In the genomic region with DNA sequence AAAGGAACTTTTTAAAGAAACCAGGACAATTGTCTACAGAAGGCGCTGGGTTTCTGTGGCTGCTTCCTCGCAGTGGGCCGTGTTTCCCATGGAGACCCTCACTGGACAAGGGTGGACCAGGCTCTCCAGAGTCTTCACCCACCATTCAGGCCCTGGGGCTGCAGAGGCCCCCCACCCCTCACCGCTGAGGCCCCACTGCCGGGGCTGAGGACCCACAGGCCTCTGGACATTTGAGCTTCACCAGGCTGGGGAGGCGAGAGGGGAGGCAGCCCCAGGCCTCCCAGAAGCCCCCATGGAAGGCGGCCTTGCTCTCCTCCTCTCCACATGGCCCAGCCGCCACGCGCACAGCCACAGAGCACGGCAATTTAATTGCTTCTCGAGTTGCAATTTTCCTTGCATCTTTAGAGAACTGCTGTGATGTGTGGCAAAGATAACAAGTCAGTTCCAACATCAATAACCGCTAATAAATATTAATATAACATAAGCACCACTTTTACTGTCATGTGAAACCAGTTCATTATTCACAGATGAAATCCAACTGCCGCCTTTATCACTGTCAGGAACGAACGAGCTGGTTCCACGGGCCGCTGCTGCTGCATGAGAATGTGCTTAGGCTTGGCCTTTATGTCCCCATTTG, we compare ENCODE assay signal across 22 cellular contexts.
A peak's percentile ranks its signal among the peaks of the same experiment; 100 is the strongest.
DNase-seq lines count a peak whose midpoint lies in the region; ATAC-seq, FAIRE-seq and TF ChIP-seq lines count a peak whose summit lies in the region.
"Had no signal": no experiment of that assay in that cellular context is flagged by ENCODE, and none has a peak within 500 bp of the region (broad histone marks: within the 10 kb centered on the region; RNA-seq: fewer than 3 reads in every experiment).

No MANE protein-coding gene starts in this region.

- CTCF ChIA-PET in WTC11 (lab: Charles Lee) = no interaction called here

- H3K4me1 Mint-ChIP-seq in WTC11 (peaks cover 17% of the 10 kb centered on the region), nephron progenitor cell (peaks cover 69% of the 10 kb centered on the region)
- H3K4me1 Mint-ChIP-seq: IgD-negative memory B cell had no signal

- H3K4me1 ChIP-seq in heart right ventricle (peaks cover 0 to 12% (median 3%) of the 10 kb centered on the region in 9 donors), aorta (ENCODE audit: control insufficient read depth in 1 of 2, insufficient read depth in 2 of 2, low read length in 2 of 2) (no peaks in the 10 kb centered on the region)
- H3K4me1 ChIP-seq: A549 had no signal

- H3K27ac ChIP-seq in heart right ventricle = no peak overlapping the region
- H3K27ac ChIP-seq in aorta (ENCODE audit: low read depth in 1 of 2, low read length in 2 of 2) = no peak overlapping the region
- H3K27ac ChIP-seq: A549, BLaER1 had no signal

- H3K4me3 Mint-ChIP-seq in WTC11 (no peak overlapping the region), nephron progenitor cell (no peak overlapping the region)
- H3K4me3 Mint-ChIP-seq: CD4-positive, alpha-beta memory T cell; IgD-negative memory B cell had no signal

- H3K9me3 ChIP-seq in heart right ventricle = peaks cover 0 to 16% (median 0%) of the 10 kb centered on the region in 11 donors
- peaks cover 2% of the 10 kb centered on the region for H3K9me3 ChIP-seq in aorta (ENCODE audit: control insufficient read depth, low read length)
- H3K9me3 ChIP-seq: A549 had no signal

- DNase-seq in left ventricle myocardium superior (peak; percentile 7), heart right ventricle (no peak), WTC11 (ENCODE audit: low spot score) (no peak), nephron progenitor cell (no peak), aorta (peak; percentile 28 to 51), D721Med (ENCODE audit: insufficient read length, low spot score) (no peak)
- DNase-seq: Calu3; CD4-positive, alpha-beta memory T cell; DMS53; Karpas-422; NCI-H1048; NCI-H1436; NCI-H1930; NCI-H2227 treated with DMSO at 0.1 percent for 48 hours; NCI-H510A treated with DMSO at 0.1 percent for 48 hours; NCI-H82; SIG-M5 had no signal

- TF ChIP-seq CTCF in heart right ventricle (IDR thresholded peaks at IDR 0.05) (no peak), WTC11 (IDR thresholded peaks at IDR 0.05) (no peak), nephron progenitor cell (IDR thresholded peaks at IDR 0.05) (no peak), D721Med (IDR thresholded peaks at IDR 0.05; ENCODE audit: insufficient read depth, missing control alignments) (no peak)

- ATAC-seq in left ventricle myocardium superior (no peak), heart right ventricle (no peak), WTC11 (no peak), aorta (ENCODE audit: low FRiP score) (no peak), GM21576 (IDR thresholded peaks at IDR 0.05; ENCODE audit: unreplicated experiment) (no peak), HG03280 (IDR thresholded peaks at IDR 0.05; ENCODE audit: unreplicated experiment) (no peak)
- ATAC-seq: A549 had no signal

- H3K27ac Mint-ChIP-seq in WTC11 (peak overlapping the region; percentile 53; the same call in 1 of the 2 replicates), nephron progenitor cell (peak overlapping the region; percentile 66)
- H3K27ac Mint-ChIP-seq: CD4-positive, alpha-beta memory T cell; IgD-negative memory B cell had no signal

- POLR2A ChIA-PET in WTC11 (lab: Charles Lee) = no interaction called here

- H3K4me3 ChIP-seq in heart right ventricle = no peak overlapping the region
- no peak overlapping the region for H3K4me3 ChIP-seq in aorta (ENCODE audit: low read length in 2 of 2)
- H3K4me3 ChIP-seq: A549, BLaER1 had no signal

- H3K36me3 Mint-ChIP-seq in WTC11 (peaks cover 42% of the 10 kb centered on the region), nephron progenitor cell (ENCODE audit: low read depth) (peaks cover 33% of the 10 kb centered on the region)
- H3K36me3 Mint-ChIP-seq: CD4-positive, alpha-beta memory T cell; IgD-negative memory B cell had no signal

- intact Hi-C loops in left ventricle myocardium superior (cut with micrococcal nuclease) = no loop called here
- intact Hi-C loops in heart right ventricle (cut with DNase I) = no loop called here
- intact Hi-C loops in aorta (cut with DNase I) = no loop called here

- H3K27me3 Mint-ChIP-seq in WTC11 (ENCODE audit: low read depth) = no peaks in the 10 kb centered on the region
- no peaks in the 10 kb centered on the region for H3K27me3 Mint-ChIP-seq in nephron progenitor cell (ENCODE audit: low read depth, poor library complexity)

- FAIRE-seq in D721Med (lab: Jason Lieb, UNC) = no peak
- FAIRE-seq: A549 had no signal

- H3K27me3 ChIP-seq in heart right ventricle (no peaks in the 10 kb centered on the region), aorta (ENCODE audit: control insufficient read depth in 1 of 2, insufficient read depth in 2 of 2, low read length in 1 of 2) (no peaks in the 10 kb centered on the region)
- H3K27me3 ChIP-seq: BLaER1 had no signal

- H3K9me3 Mint-ChIP-seq in WTC11 = peaks cover 15% of the 10 kb centered on the region
- peaks cover 13% of the 10 kb centered on the region for H3K9me3 Mint-ChIP-seq in nephron progenitor cell

- H3K36me3 ChIP-seq in heart right ventricle (no peaks in the 10 kb centered on the region), aorta (ENCODE audit: control insufficient read depth in 1 of 2, insufficient read depth in 2 of 2, low read length in 1 of 2) (no peaks in the 10 kb centered on the region)
- H3K36me3 ChIP-seq: BLaER1 had no signal

- WGBS in heart right ventricle, 2 donors = 89 to 90% methylated on average over 18 of the region's 18 CpGs
- WGBS in aorta, 2 donors = 84 to 87% methylated on average over 18 of the region's 18 CpGs

TF ChIP-seq in WTC11, 78 proteins besides CTCF, POLR2A, EP300 and RAD21 (continues in another document):
- TF ChIP-seq TEAD1 (CRISPR knock-in tag; IDR thresholded peaks at IDR 0.05) (no peak), ZNF219 (CRISPR knock-in tag; IDR thresholded peaks at IDR 0.05; ENCODE audit: borderline replicate concordance) (no peak), ESRRA (CRISPR knock-in tag; IDR thresholded peaks at IDR 0.05; ENCODE audit: borderline replicate concordance) (no peak), ZNF232 (CRISPR knock-in tag; IDR thresholded peaks at IDR 0.05) (no peak), KAT7 (CRISPR knock-in tag; IDR thresholded peaks at IDR 0.05; ENCODE audit: borderline replicate concordance) (no peak), ETV6 (CRISPR knock-in tag; IDR thresholded peaks at IDR 0.05) (no peak), ZNF317 (CRISPR knock-in tag; IDR thresholded peaks at IDR 0.05; ENCODE audit: borderline replicate concordance, low read depth) (no peak), ZNF396 (CRISPR knock-in tag; IDR thresholded peaks at IDR 0.05; ENCODE audit: borderline replicate concordance) (no peak), OVOL2 (CRISPR knock-in tag; IDR thresholded peaks at IDR 0.05; ENCODE audit: borderline replicate concordance) (no peak)
- TF ChIP-seq, protein P1, sequence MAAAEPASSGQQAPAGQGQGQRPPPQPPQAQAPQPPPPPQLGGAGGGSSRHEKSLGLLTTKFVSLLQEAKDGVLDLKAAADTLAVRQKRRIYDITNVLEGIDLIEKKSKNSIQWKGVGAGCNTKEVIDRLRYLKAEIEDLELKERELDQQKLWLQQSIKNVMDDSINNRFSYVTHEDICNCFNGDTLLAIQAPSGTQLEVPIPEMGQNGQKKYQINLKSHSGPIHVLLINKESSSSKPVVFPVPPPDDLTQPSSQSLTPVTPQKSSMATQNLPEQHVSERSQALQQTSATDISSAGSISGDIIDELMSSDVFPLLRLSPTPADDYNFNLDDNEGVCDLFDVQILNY (CRISPR knock-in tag; IDR thresholded peaks at IDR 0.05) = no peak
- TF ChIP-seq, protein P2, sequence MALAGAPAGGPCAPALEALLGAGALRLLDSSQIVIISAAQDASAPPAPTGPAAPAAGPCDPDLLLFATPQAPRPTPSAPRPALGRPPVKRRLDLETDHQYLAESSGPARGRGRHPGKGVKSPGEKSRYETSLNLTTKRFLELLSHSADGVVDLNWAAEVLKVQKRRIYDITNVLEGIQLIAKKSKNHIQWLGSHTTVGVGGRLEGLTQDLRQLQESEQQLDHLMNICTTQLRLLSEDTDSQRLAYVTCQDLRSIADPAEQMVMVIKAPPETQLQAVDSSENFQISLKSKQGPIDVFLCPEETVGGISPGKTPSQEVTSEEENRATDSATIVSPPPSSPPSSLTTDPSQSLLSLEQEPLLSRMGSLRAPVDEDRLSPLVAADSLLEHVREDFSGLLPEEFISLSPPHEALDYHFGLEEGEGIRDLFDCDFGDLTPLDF (CRISPR knock-in tag; IDR thresholded peaks at IDR 0.05) = no peak
- TF ChIP-seq, protein P3, sequence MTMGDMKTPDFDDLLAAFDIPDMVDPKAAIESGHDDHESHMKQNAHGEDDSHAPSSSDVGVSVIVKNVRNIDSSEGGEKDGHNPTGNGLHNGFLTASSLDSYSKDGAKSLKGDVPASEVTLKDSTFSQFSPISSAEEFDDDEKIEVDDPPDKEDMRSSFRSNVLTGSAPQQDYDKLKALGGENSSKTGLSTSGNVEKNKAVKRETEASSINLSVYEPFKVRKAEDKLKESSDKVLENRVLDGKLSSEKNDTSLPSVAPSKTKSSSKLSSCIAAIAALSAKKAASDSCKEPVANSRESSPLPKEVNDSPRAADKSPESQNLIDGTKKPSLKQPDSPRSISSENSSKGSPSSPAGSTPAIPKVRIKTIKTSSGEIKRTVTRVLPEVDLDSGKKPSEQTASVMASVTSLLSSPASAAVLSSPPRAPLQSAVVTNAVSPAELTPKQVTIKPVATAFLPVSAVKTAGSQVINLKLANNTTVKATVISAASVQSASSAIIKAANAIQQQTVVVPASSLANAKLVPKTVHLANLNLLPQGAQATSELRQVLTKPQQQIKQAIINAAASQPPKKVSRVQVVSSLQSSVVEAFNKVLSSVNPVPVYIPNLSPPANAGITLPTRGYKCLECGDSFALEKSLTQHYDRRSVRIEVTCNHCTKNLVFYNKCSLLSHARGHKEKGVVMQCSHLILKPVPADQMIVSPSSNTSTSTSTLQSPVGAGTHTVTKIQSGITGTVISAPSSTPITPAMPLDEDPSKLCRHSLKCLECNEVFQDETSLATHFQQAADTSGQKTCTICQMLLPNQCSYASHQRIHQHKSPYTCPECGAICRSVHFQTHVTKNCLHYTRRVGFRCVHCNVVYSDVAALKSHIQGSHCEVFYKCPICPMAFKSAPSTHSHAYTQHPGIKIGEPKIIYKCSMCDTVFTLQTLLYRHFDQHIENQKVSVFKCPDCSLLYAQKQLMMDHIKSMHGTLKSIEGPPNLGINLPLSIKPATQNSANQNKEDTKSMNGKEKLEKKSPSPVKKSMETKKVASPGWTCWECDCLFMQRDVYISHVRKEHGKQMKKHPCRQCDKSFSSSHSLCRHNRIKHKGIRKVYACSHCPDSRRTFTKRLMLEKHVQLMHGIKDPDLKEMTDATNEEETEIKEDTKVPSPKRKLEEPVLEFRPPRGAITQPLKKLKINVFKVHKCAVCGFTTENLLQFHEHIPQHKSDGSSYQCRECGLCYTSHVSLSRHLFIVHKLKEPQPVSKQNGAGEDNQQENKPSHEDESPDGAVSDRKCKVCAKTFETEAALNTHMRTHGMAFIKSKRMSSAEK (CRISPR knock-in tag; IDR thresholded peaks at IDR 0.05; ENCODE audit: borderline replicate concordance) = no peak

Comparison
In these comparisons a context has a peak if more than half of its experiments do, and no peak if none do; other contexts are left out.
1. DNase-seq: peak in left ventricle myocardium superior (single experiment) and aorta (2 of 2); none in heart right ventricle (0 of 2), WTC11 (single experiment), nephron progenitor cell (single experiment) and D721Med (single experiment).